10 cellular contexts compared by ENCODE assay signal in the genomic region with DNA sequence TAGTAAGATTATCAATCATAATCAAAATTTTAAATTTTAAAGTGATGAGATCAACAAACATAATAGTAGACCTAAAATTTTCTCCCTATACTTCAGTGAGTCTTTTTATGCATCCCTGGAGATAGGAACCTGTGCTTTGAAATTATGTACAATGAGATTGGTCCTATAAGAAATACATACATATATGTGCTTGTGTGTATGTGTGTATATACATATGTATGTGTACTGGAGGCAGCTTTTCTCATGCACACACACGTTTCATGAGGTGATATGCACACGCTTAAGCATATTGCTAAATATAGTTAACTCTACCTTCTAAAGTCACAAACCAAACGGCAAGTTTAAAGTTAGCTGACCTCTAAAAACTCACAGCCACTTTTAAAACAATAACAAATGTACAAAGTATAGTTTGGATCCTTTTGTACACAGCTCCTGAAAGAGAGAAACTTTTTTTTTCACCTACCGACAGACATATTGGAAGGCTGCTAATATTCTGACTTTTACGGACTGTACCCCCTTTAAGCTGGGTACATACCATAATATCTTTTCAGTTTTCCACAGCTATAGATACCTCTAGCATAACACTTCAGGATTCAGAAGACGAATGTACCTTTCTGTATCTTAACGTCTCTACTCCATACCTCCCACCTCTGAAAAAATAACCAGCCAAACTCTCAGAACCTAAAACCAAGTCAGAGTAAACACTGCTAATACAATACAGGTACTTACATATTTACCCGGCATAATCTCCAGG. TPM values are rescaled to one million over a fixed set of nuclear protein-coding genes. Genes with fewer than 3 reads are reported as not detected.
DNase-seq lines count a peak whose midpoint lies in the region; ATAC-seq and TF ChIP-seq lines count a peak whose summit lies in the region.
"Had no signal": no experiment of that assay in that cellular context is flagged by ENCODE, and none has a peak within 500 bp of the region (broad histone marks: within the 10 kb centered on the region; RNA-seq: fewer than 3 reads in every experiment).

No MANE protein-coding gene starts in this region.

- H3K4me3 ChIP-seq in heart right ventricle (peak overlapping the region in 9 of 10 donors; percentile 11 to 99 (median 79)), mesodermal cell (ENCODE audit: extremely low read depth, insufficient read depth, low read length, poor library complexity, severe bottlenecking) (peak overlapping the region; percentile 97), vagina (peak overlapping the region; percentile 35 to 86), testis (no peak overlapping the region)

- TF ChIP-seq CTCF in heart right ventricle (IDR thresholded peaks at IDR 0.05) (no peak), MCF 10A (IDR thresholded peaks at IDR 0.05; ENCODE audit: unreplicated experiment) (no peak), vagina (IDR thresholded peaks at IDR 0.05) (no peak), testis (IDR thresholded peaks at IDR 0.05) (no peak)

- H3K4me1 ChIP-seq in heart right ventricle (peaks cover 3 to 83% (median 76%) of the 10 kb centered on the region in 9 donors), mesodermal cell (ENCODE audit: control insufficient read depth, insufficient read depth, low read length, poor library complexity, severe bottlenecking) (peaks cover 15% of the 10 kb centered on the region), vagina (peaks cover 81% of the 10 kb centered on the region), testis (peaks cover 22% of the 10 kb centered on the region)

- CTCF ChIA-PET in MCF 10A (lab: Yijun Ruan, JAX) = interaction anchor here (0.5 to 1.0 kb wide), 6 partner anchors 51 to 1423 kb away, joined by 3 to 4 read pairs (median 3); no protein-coding TSS in a partner anchor

- no peaks in the 10 kb centered on the region for H3K27me3 Mint-ChIP-seq in MCF 10A (ENCODE audit: insufficient read depth, unreplicated experiment)

- no peak for DNase-seq in heart right ventricle
- no peak for DNase-seq in left cardiac atrium
- no peak for DNase-seq in MCF 10A (ENCODE audit: unreplicated experiment)
- DNase-seq in vagina (ENCODE audit: extremely low spot score in 2 of 2) = no peak
- DNase-seq in testis = no peak
- no peak for DNase-seq in stimulated activated naive CD4-positive, alpha-beta T cell (lab: John Stamatoyannopoulos, UW)
- DNase-seq: GF-D8, T-helper 9 cell had no signal

- H3K36me3 ChIP-seq in heart right ventricle = no peaks in the 10 kb centered on the region
- peaks cover 36% of the 10 kb centered on the region for H3K36me3 ChIP-seq in mesodermal cell (ENCODE audit: control insufficient read depth, insufficient read depth, low read length)
- H3K36me3 ChIP-seq in vagina = no peaks in the 10 kb centered on the region
- H3K36me3 ChIP-seq in testis (ENCODE audit: low read depth, missing control alignments) = no peaks in the 10 kb centered on the region

- H3K4me3 Mint-ChIP-seq in MCF 10A (ENCODE audit: unreplicated experiment) = peak overlapping the region; percentile 75

- H3K27me3 ChIP-seq in heart right ventricle = no peaks in the 10 kb centered on the region
- no peaks in the 10 kb centered on the region for H3K27me3 ChIP-seq in vagina
- H3K27me3 ChIP-seq in testis = no peaks in the 10 kb centered on the region

- H3K36me3 Mint-ChIP-seq in MCF 10A (ENCODE audit: insufficient read depth, unreplicated experiment) = peaks cover 19% of the 10 kb centered on the region

- BruUV-seq in MCF 10A (replicated peaks; lab: Mats Ljungman, UMichigan) = no TSS peak

- H3K4me1 Mint-ChIP-seq in MCF 10A (ENCODE audit: insufficient read depth, unreplicated experiment) = peaks cover 50% of the 10 kb centered on the region

- ATAC-seq in heart right ventricle (no peak), left cardiac atrium (no peak), HG02763 (IDR thresholded peaks at IDR 0.05; ENCODE audit: unreplicated experiment) (no peak)

- H3K9me3 ChIP-seq in heart right ventricle = no peaks in the 10 kb centered on the region
- no peaks in the 10 kb centered on the region for H3K9me3 ChIP-seq in mesodermal cell (ENCODE audit: control insufficient read depth, low read length)
- no peaks in the 10 kb centered on the region for H3K9me3 ChIP-seq in vagina
- H3K9me3 ChIP-seq in testis = no peaks in the 10 kb centered on the region

- intact Hi-C loops in heart right ventricle (cut with DNase I) = loop anchor here in 3 of 10 donors (5.0 kb wide), 2 partner anchors 48 to 53 kb away; no protein-coding TSS in a partner anchor
- intact Hi-C loops in left cardiac atrium (cut with DNase I) = no loop called here
- intact Hi-C loops in MCF 10A (cut with micrococcal nuclease) = loop anchor here (5.0 kb wide), 2 partner anchors 157 to 203 kb away; no protein-coding TSS in a partner anchor
- intact Hi-C loops in vagina (cut with DNase I) = no loop called here
- intact Hi-C loops in testis (cut with DNase I; ENCODE audit: low total_unique reads) = no loop called here

- TF ChIP-seq POLR2A in vagina (IDR thresholded peaks at IDR 0.05) = no peak
- no peak for TF ChIP-seq POLR2A in testis (IDR thresholded peaks at IDR 0.05)

- 18 to 27% methylated on average over 8 of the region's 8 CpGs for WGBS in heart right ventricle, 2 donors
- WGBS in mesodermal cell (ENCODE audit: insufficient coverage in 2 of 2), 2 experiments = 26 to 48% methylated on average over 5 of the region's 8 CpGs
- WGBS in testis, 2 donors = 37 to 42% methylated on average over 8 of the region's 8 CpGs

- peak overlapping the region in 9 of 10 donors; percentile 15 to 100 (median 99) for H3K27ac ChIP-seq in heart right ventricle
- peak overlapping the region; percentile 43 for H3K27ac ChIP-seq in mesodermal cell (ENCODE audit: low read depth, low read length, severe bottlenecking)
- peak overlapping the region; percentile 92 for H3K27ac ChIP-seq in vagina
- no peak overlapping the region for H3K27ac ChIP-seq in testis

- peak overlapping the region; percentile 94 for H3K27ac Mint-ChIP-seq in MCF 10A (ENCODE audit: low read depth, unreplicated experiment)

- H3K9me3 Mint-ChIP-seq in MCF 10A (ENCODE audit: unreplicated experiment) = no peaks in the 10 kb centered on the region

- POLR2A ChIA-PET in MCF 10A (lab: Yijun Ruan, JAX) = interaction anchor here (0.5 to 8.7 kb wide), 14 partner anchors 17 to 235 kb away, joined by 3 to 333 read pairs (median 6); no protein-coding TSS in a partner anchor

RNA-seq across cellular contexts. Expression of a gene that starts 3.3 kb away (rescaled TPM):
- total RNA-seq in heart right ventricle (100 to 1,000 TPM; 503 to 713 (median 595) TPM), left cardiac atrium (100 to 1,000 TPM; 462 to 660 TPM), MCF 10A (2022) (680 and 703 TPM in 2 replicates), vagina (193 TPM), testis (100 to 1,000 TPM; 158 to 189 TPM)
- polyA plus RNA-seq in heart right ventricle (100 to 1,000 TPM; 169 to 828 TPM), testis (ENCODE audit: insufficient read depth, low read depth, low replicate concordance) (175 TPM)
- 2,053 TPM for polyA plus RNA-seq in mesodermal cell (2013, experiment 1 of 2)
- polyA plus RNA-seq in mesodermal cell (2013, experiment 2 of 2) = 2,142 TPM

Comparison
In these comparisons a context has a peak if more than half of its experiments do, and no peak if none do; other contexts are left out.
1. H3K27ac ChIP-seq: peak in heart right ventricle (9 of 10), mesodermal cell (single experiment) and vagina (single experiment); none in testis (0 of 2).
2. H3K4me3 ChIP-seq: peak in heart right ventricle (9 of 10), mesodermal cell (single experiment) and vagina (2 of 2); none in testis (0 of 2).